Comparison of ENCODE assay signal across 18 cellular contexts in the genomic region with DNA sequence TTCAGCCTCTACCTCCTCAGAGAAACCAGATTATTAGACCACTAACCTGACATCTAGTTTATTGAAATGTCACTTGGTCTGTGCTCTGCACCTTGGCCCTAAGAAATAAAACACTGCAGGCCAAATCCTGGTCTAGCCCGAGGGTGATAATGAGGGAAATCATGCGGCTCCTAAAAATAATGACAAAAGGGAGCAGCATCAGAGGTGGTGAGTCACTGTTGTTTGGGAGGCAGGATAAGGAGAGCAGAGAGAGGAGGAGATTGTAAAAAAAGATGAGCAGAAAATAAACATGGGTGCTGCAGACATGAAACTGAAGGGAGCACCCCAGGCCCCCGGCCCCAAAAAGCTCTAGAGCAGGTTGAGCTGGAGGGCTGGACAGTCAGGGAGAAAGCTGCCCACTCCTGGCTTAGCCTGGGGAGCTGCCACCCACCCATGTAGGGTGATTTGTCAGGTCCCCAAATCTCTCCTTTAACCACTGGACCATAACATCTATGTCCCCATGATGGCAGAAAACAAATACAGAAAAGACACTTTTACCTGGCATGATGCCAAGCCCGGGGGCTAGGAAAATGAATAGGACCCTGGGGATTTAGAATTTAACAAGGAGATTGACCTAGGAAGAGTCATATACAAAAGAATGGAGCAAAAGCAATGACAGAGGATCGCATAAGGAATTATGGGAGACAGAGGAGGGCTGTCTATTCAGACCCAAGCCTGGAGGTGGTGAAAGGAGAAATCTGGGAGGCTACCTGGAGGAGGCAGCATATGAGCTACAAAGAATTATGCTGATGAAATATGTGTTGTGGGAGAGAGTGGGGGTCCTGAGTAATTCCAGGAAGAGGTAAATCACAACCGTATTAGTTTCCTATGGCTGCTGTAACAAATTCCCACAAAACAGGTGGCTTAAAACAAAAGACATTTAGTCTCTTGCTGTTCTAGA.
A peak's percentile ranks its signal among the peaks of the same experiment; 100 is the strongest.
DNase-seq lines count a peak whose midpoint lies in the region; ATAC-seq and TF ChIP-seq lines count a peak whose summit lies in the region.
"Had no signal": no experiment of that assay in that cellular context is flagged by ENCODE, and none has a peak within 500 bp of the region (broad histone marks: within the 10 kb centered on the region; RNA-seq: fewer than 3 reads in every experiment).

No MANE protein-coding gene starts in this region.

- H2AFZ ChIP-seq in GM23338 = peak overlapping the region; percentile 54; the same call in 1 of the 2 replicates

- H3K9me3 Mint-ChIP-seq in GM23338 = peaks cover 5% of the 10 kb centered on the region; the same call in 1 of the 3 replicates
- H3K9me3 Mint-ChIP-seq: activated CD4-positive, alpha-beta memory T cell treated with anti-CD3 and anti-CD28 coated beads for 36 hours; activated T-helper 17 cell treated with anti-CD3 and anti-CD28 coated beads, Interleukin-2, amount 50 U/mL, for 72 hours had no signal

- H3K27ac ChIP-seq in GM23338 (ENCODE audit: low read depth) (no peak overlapping the region), foreskin keratinocyte (no peak overlapping the region)
- H3K27ac ChIP-seq: body of pancreas, gastrocnemius medialis, skin epidermis had no signal

- H4K20me1 ChIP-seq in GM23338 (replicated peaks; ENCODE audit: insufficient read depth) = no peaks in the 10 kb centered on the region

- H3K4me3 Mint-ChIP-seq in GM23338 = no peak overlapping the region
- H3K4me3 Mint-ChIP-seq: activated CD4-positive, alpha-beta memory T cell treated with anti-CD3 and anti-CD28 coated beads for 36 hours; activated T-helper 17 cell treated with anti-CD3 and anti-CD28 coated beads, Interleukin-2, amount 50 U/mL, for 72 hours; CD8-positive, alpha-beta memory T cell; stimulated activated naive CD8-positive, alpha-beta T cell treated with anti-CD3 and anti-CD28 coated beads, Interleukin-15, Interleukin-2, amounts not matched to agents 100 ng/mL and 50 ng/mL, for 24 hours had no signal

- H3K36me3 ChIP-seq in BE2C = no peaks in the 10 kb centered on the region
- H3K36me3 ChIP-seq in GM23338 (ENCODE audit: insufficient read depth) = no peaks in the 10 kb centered on the region
- H3K36me3 ChIP-seq: gastrocnemius medialis had no signal

- peaks cover 15% of the 10 kb centered on the region; the same call in 1 of the 2 replicates for H3K9me2 ChIP-seq in GM23338 (ENCODE audit: insufficient read depth)

- no peaks in the 10 kb centered on the region for H3F3A ChIP-seq in GM23338 (replicated peaks; ENCODE audit: low read depth)

- H3K27me3 Mint-ChIP-seq in GM23338 (ENCODE audit: insufficient read depth, low read depth, poor library complexity) = peaks cover 11% of the 10 kb centered on the region

- no peak for TF ChIP-seq POLR2A in erythroblast (IDR thresholded peaks at IDR 0.05; ENCODE audit: low read length)

- no peaks in the 10 kb centered on the region for H3K79me2 ChIP-seq in GM23338 (replicated peaks; ENCODE audit: insufficient read depth)

- no peak overlapping the region for H3K4me2 ChIP-seq in GM23338

- H3K27me3 ChIP-seq in BE2C (no peaks in the 10 kb centered on the region), GM23338 (ENCODE audit: insufficient read depth) (no peaks in the 10 kb centered on the region), foreskin keratinocyte (peaks cover 3% of the 10 kb centered on the region)
- H3K27me3 ChIP-seq: body of pancreas, gastrocnemius medialis had no signal

- peaks cover 14% of the 10 kb centered on the region for H3K4me1 Mint-ChIP-seq in GM23338
- H3K4me1 Mint-ChIP-seq: CD8-positive, alpha-beta memory T cell had no signal

- peak overlapping the region; percentile 24; the same call in 1 of the 2 replicates for H3K27ac Mint-ChIP-seq in GM23338
- H3K27ac Mint-ChIP-seq: activated CD4-positive, alpha-beta memory T cell treated with anti-CD3 and anti-CD28 coated beads for 36 hours; activated T-helper 17 cell treated with anti-CD3 and anti-CD28 coated beads, Interleukin-2, amount 50 U/mL, for 72 hours; CD8-positive, alpha-beta memory T cell; stimulated activated naive CD8-positive, alpha-beta T cell treated with anti-CD3 and anti-CD28 coated beads, Interleukin-15, Interleukin-2, amounts not matched to agents 100 ng/mL and 50 ng/mL, for 24 hours had no signal

- TF ChIP-seq CTCF in BE2C (IDR thresholded peaks at IDR 0.05; ENCODE audit: low read depth, low read length) (no peak), GM23338 (conservative IDR thresholded peaks at IDR 0.05; ENCODE audit: low read depth in 2 of 2) (no peak), foreskin keratinocyte (conservative IDR thresholded peaks at IDR 0.05) (no peak)

- H3K4me1 ChIP-seq in BE2C (no peaks in the 10 kb centered on the region; the same call in 1 of the 2 replicates), GM23338 (ENCODE audit: insufficient read depth) (peaks cover 6% of the 10 kb centered on the region; the same call in 1 of the 2 replicates), foreskin keratinocyte (no peaks in the 10 kb centered on the region)
- H3K4me1 ChIP-seq: body of pancreas, gastrocnemius medialis had no signal

- H3K9me3 ChIP-seq in BE2C = no peaks in the 10 kb centered on the region
- H3K9me3 ChIP-seq: body of pancreas, gastrocnemius medialis had no signal

- peak; percentile 22 for DNase-seq in BE2C
- DNase-seq in GM23338 (ENCODE audit: low spot score) = no peak
- DNase-seq in RKO (ENCODE audit: low spot score) = peak; percentile 43
- DNase-seq in foreskin keratinocyte = no peak
- no peak for DNase-seq in posterior cingulate gyrus
- no peak for DNase-seq in dedifferentiated amniotic fluid mesenchymal stem cell (ENCODE audit: extremely low spot score)
- no peak for DNase-seq in erythroblast (lab: John Stamatoyannopoulos, UW)
- DNase-seq: activated CD4-positive, alpha-beta memory T cell treated with anti-CD3 and anti-CD28 coated beads for 36 hours; body of pancreas; CD8-positive, alpha-beta memory T cell; effector CD8-positive, alpha-beta T cell; gastrocnemius medialis; H7; NCI-H524 treated with DMSO at 0.1 percent for 48 hours; T-helper 9 cell had no signal

- intact Hi-C loops in posterior cingulate gyrus (cut with DNase I) = no loop called here

- no peak for ATAC-seq in GM23338
- peak; percentile 81 for ATAC-seq in foreskin keratinocyte
- ATAC-seq: body of pancreas, gastrocnemius medialis had no signal

- no peaks in the 10 kb centered on the region for H3K36me3 Mint-ChIP-seq in GM23338 (ENCODE audit: low read depth)
- H3K36me3 Mint-ChIP-seq: activated CD4-positive, alpha-beta memory T cell treated with anti-CD3 and anti-CD28 coated beads for 36 hours had no signal

- H3K4me3 ChIP-seq in BE2C (ENCODE audit: low read depth, low read length) = no peak overlapping the region
- no peak overlapping the region for H3K4me3 ChIP-seq in GM23338
- H3K4me3 ChIP-seq: body of pancreas, gastrocnemius medialis, skin epidermis had no signal

TF ChIP-seq in GM23338, 12 proteins besides CTCF, POLR2A, EP300 and RAD21:
- TF ChIP-seq EZH2 (IDR thresholded peaks at IDR 0.05; ENCODE audit: low read depth, unreplicated experiment) (no peak), EZH2phosphoT487 (IDR thresholded peaks at IDR 0.05; ENCODE audit: unreplicated experiment) (no peak), NANOG (IDR thresholded peaks at IDR 0.05; ENCODE audit: borderline replicate concordance) (no peak), ZNF114 (CRISPR knock-in tag; IDR thresholded peaks at IDR 0.05) (no peak)

Comparison
In these comparisons a context has a peak if more than half of its experiments do, and no peak if none do; other contexts are left out.
1. DNase-seq: peak in BE2C (single experiment) and RKO (single experiment); none in GM23338 (single experiment), foreskin keratinocyte (0 of 2), posterior cingulate gyrus (0 of 10), dedifferentiated amniotic fluid mesenchymal stem cell (single experiment) and erythroblast (0 of 2).